11 cellular contexts compared by ENCODE assay signal in the genomic region with DNA sequence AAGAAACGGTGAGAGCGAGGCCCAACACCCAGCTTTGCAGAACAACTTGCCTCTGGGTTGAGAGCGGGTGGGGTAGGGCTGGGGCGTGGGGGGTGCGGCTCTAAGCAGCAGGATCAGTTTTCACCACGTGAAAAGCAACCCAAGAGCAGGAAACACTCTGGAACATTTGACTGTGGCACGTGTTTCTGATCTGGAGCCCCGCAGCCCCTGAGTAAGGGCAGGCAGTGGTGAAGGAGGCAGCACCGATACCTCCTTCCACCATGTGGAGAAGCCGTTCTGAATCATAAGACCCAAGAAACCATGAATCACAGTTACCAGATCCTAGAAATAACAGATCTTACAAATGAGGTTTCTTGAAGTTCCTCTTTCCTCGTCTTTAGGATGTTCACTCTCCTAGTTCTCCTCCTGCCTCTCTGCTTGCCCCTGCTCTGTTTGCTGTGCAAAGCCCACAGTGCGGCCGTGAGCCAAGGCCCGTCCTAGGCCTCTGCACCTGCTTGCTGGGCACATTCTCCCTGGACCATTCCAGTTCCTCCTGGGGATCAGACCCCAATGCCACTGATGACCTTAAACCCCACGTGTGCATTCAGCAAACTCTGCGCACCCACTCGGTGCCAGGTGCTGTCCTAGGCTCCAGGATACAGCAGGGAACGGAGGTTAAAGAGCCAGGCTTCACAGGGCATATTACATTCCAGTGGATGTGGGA. TPM values are rescaled to one million over a fixed set of nuclear protein-coding genes. Genes with fewer than 3 reads are reported as not detected.
A peak's percentile ranks its signal among the peaks of the same experiment; 100 is the strongest.
DNase-seq lines count a peak whose midpoint lies in the region; ATAC-seq, FAIRE-seq and TF ChIP-seq lines count a peak whose summit lies in the region.
"Had no signal": no experiment of that assay in that cellular context is flagged by ENCODE, and none has a peak within 500 bp of the region (broad histone marks: within the 10 kb centered on the region; RNA-seq: fewer than 3 reads in every experiment).

No MANE protein-coding gene starts in this region.

- H3K56ac ChIP-seq in H1 (replicated peaks; ENCODE audit: insufficient read length, low read depth, low read length) = no peak overlapping the region

- H3K79me2 ChIP-seq in H1 (ENCODE audit: control insufficient read depth in 1 of 2, insufficient read depth in 2 of 2, low read length in 2 of 2) = no peaks in the 10 kb centered on the region

- no peak overlapping the region for H3K4me3 ChIP-seq in H1 (ENCODE audit: extremely low read depth in 1 of 4, insufficient read depth in 2 of 4, low read depth in 3 of 4, low read length in 4 of 4)
- H3K4me3 ChIP-seq: SK-N-MC had no signal

- no peak overlapping the region for H3K4me2 ChIP-seq in H1 (ENCODE audit: insufficient read depth in 1 of 2, low read depth in 2 of 2, low read length in 2 of 2)
- H3K4me2 ChIP-seq: KMS-11 had no signal

- no peak for ATAC-seq in GM21619 (IDR thresholded peaks at IDR 0.05; ENCODE audit: unreplicated experiment)

- H3K14ac ChIP-seq in H1 (ENCODE audit: insufficient read length) = no peak overlapping the region

- H4K91ac ChIP-seq in H1 (replicated peaks; ENCODE audit: insufficient read length, low read length) = no peak overlapping the region

- H3K27ac ChIP-seq in H1 (ENCODE audit: low read depth, low read length) = no peak overlapping the region
- H3K27ac ChIP-seq: KMS-11, SK-N-MC had no signal

- no peak overlapping the region for H3K23ac ChIP-seq in H1 (ENCODE audit: insufficient read length)

- H2BK12ac ChIP-seq in H1 (ENCODE audit: low read depth, low read length) = peak overlapping the region; percentile 44; the same call in 1 of the 2 replicates

- H4K8ac ChIP-seq in H1 (ENCODE audit: extremely low read depth, insufficient read depth, low read length) = no peak overlapping the region

- H3K4me1 ChIP-seq in H1 (replicated peaks in 1 of 4; ENCODE audit: control insufficient read depth in 3 of 4, insufficient read depth in 4 of 4, low read length in 3 of 4) = peaks cover 0 to 7% (median under 1%) of the 10 kb centered on the region in 4 experiments; a peak in 2 of 7 replicates

- no peak for TF ChIP-seq RAD21 in H1 (IDR thresholded peaks at IDR 0.05 in 1 of 2, conservative IDR thresholded peaks at IDR 0.05 in 1 of 2; ENCODE audit: low read depth in 2 of 2, low read length in 2 of 2)

- H3K79me1 ChIP-seq in H1 (ENCODE audit: low read depth, low read length) = no peaks in the 10 kb centered on the region

- TF ChIP-seq EP300 in H1 (IDR thresholded peaks at IDR 0.05; ENCODE audit: borderline replicate concordance in 1 of 2, low read depth in 2 of 2, low read length in 2 of 2) = no peak

- CTCF ChIA-PET in H1 (lab: Charles Lee; ENCODE audit: partially characterized antibody) = interaction anchor here (0.6 to 2.9 kb wide), 4 partner anchors 10 to 226 kb away, joined by 3 to 11 read pairs (median 6); no protein-coding TSS in a partner anchor

- H4K20me1 ChIP-seq in H1 (replicated peaks in 1 of 2; ENCODE audit: control insufficient read depth in 1 of 2, insufficient read depth in 2 of 2, low read length in 2 of 2) = no peaks in the 10 kb centered on the region

- no peaks in the 10 kb centered on the region for H3K23me2 ChIP-seq in H1 (ENCODE audit: low read depth, low read length)

- peaks cover 0 to 4% of the 10 kb centered on the region in 2 experiments; a peak in 2 of 4 replicates for H3K9me3 ChIP-seq in H1 (ENCODE audit: insufficient read depth in 2 of 2, low read depth in 1 of 2, low read length in 1 of 2)

- H4K5ac ChIP-seq in H1 (ENCODE audit: insufficient read length, low read depth, low read length) = no peak overlapping the region

- H2AK5ac ChIP-seq in H1 (ENCODE audit: low read depth, low read length) = no peak overlapping the region

- no peak for FAIRE-seq in H1 (lab: Jason Lieb, UNC)

- no peak for TF ChIP-seq POLR2A in H1 (IDR thresholded peaks at IDR 0.05; ENCODE audit: control extremely low read depth in 1 of 2, low read depth in 2 of 2, low read length in 2 of 2)

- H3K9ac ChIP-seq in H1 (replicated peaks in 1 of 4; ENCODE audit: extremely low read depth in 1 of 4, low read depth in 3 of 4, low read length in 3 of 4) = no peak overlapping the region
- H3K9ac ChIP-seq: KMS-11 had no signal

- H3K4ac ChIP-seq in H1 (replicated peaks; ENCODE audit: insufficient read length, low read depth, low read length) = no peak overlapping the region

- 85% methylated on average over 16 of the region's 18 CpGs; no CpG with 5 or more reads in 1 of the 2 experiments for WGBS in H1 (ENCODE audit: extremely low coverage in 1 of 2, insufficient coverage in 1 of 2, insufficient read length in 1 of 2, insufficient replicate concordance in 2 of 2, low coverage in 1 of 2, low lambda C conversion rate in 2 of 2, missing lambda C conversion rate in 1 of 2), 2 experiments

- no peak overlapping the region for H2AFZ ChIP-seq in H1 (ENCODE audit: low read length)

- POLR2A ChIA-PET in H1 (lab: Charles Lee; ENCODE audit: partially characterized antibody) = no interaction called here

- H2BK20ac ChIP-seq in H1 (ENCODE audit: low read length) = no peak overlapping the region

- H2BK15ac ChIP-seq in H1 (ENCODE audit: low read length) = 0 out of 2 replicates have a peak overlapping the region, but pooled peaks have one; percentile 5

- H3K27me3 ChIP-seq in H1 (replicated peaks in 1 of 4; ENCODE audit: control insufficient read depth in 3 of 4, extremely low read depth in 1 of 4, insufficient read depth in 3 of 4, low read length in 3 of 4) = peaks cover 0 to 3% (median 0%) of the 10 kb centered on the region in 4 experiments; a peak in 1 of 7 replicates

- peak; percentile 18 for DNase-seq in GDM1 (lab: John Stamatoyannopoulos, UW)
- DNase-seq in NOMO-1 treated with dmso at 0.1 percent for 144 hours (lab: John Stamatoyannopoulos, UW; ENCODE audit: unreplicated experiment) = peak; percentile 60
- no peak for DNase-seq in H1 (ENCODE audit: low read depth in 1 of 2, low spot score in 2 of 2)
- DNase-seq in stimulated activated CD4-positive, alpha-beta T cell treated with anti-CD3 and anti-CD28 coated beads, Interleukin-12 subunit alpha, Interleukin-12 subunit beta, amount 100 ng/mL, for 4 hours = peak; percentile 6
- DNase-seq in LoVo (ENCODE audit: low spot score) = no peak
- DNase-seq in amniotic stem cell (lab: John Stamatoyannopoulos, UW) = no peak
- DNase-seq in NCI-H187 treated with DMSO at 0.1 percent for 48 hours (lab: John Stamatoyannopoulos, UW) = no peak
- DNase-seq: hypothalamus had no signal

- H2BK120ac ChIP-seq in H1 (replicated peaks; ENCODE audit: low read depth, low read length) = no peak overlapping the region

- H2BK5ac ChIP-seq in H1 (ENCODE audit: low read depth, low read length) = 0 out of 2 replicates have a peak overlapping the region, but pooled peaks have one; percentile 24

- no peak for TF ChIP-seq CTCF in H1 (IDR thresholded peaks at IDR 0.05; ENCODE audit: control extremely low read depth in 1 of 3, insufficient read depth in 1 of 3, low read depth in 1 of 3, low read length in 3 of 3)

- H3K36me3 ChIP-seq in H1 (ENCODE audit: control insufficient read depth in 2 of 4, insufficient read depth in 4 of 4, low read length in 3 of 4) = no peaks in the 10 kb centered on the region

- no peak overlapping the region for H3K18ac ChIP-seq in H1 (ENCODE audit: extremely low read depth, low read length)

TF ChIP-seq in H1, 55 proteins besides CTCF, POLR2A, EP300 and RAD21:
- TF ChIP-seq SRF (IDR thresholded peaks at IDR 0.05; ENCODE audit: low read depth, low read length) (no peak), KDM1A (IDR thresholded peaks at IDR 0.05; ENCODE audit: borderline replicate concordance, low read length) (no peak), CBX5 (IDR thresholded peaks at IDR 0.05; ENCODE audit: low read depth, low read length) (no peak), GABPA (IDR thresholded peaks at IDR 0.05; ENCODE audit: borderline replicate concordance, insufficient read depth, low read length) (no peak), SUZ12 (IDR thresholded peaks at IDR 0.05; ENCODE audit: low read length) (no peak), CREB1 (IDR thresholded peaks at IDR 0.05) (no peak), SIX5 (IDR thresholded peaks at IDR 0.05; ENCODE audit: low read depth, low read length) (no peak), ZNF274 (IDR thresholded peaks at IDR 0.05; ENCODE audit: borderline replicate concordance, extremely low read depth, low read length) (no peak), SAP30 (IDR thresholded peaks at IDR 0.05; ENCODE audit: insufficient read depth, insufficient replicate concordance, low read length) (no peak), YY1 (IDR thresholded peaks at IDR 0.05; ENCODE audit: low read depth, low read length) (no peak), KDM5A (IDR thresholded peaks at IDR 0.05; ENCODE audit: low read length) (no peak), NANOG (IDR thresholded peaks at IDR 0.05; ENCODE audit: insufficient read depth, low read depth, low read length, poor library complexity, severe bottlenecking) (no peak)

RNA-seq across cellular contexts. Expression of a gene that starts 31.9 kb away (rescaled TPM):
- not detected in 2 replicates for total RNA-seq in H1 (2021; fragmentation: NEBNext Ultra II Directional; extraction: Animal tissue kit (Norgen Biotek cat#: 25700))
- 0.03 TPM in 1 of 2 replicates, not detected in the other for polyA plus RNA-seq in H1 (2011; rRNA removed)
- not detected for polyA plus RNA-seq in H1 (2011; cell fraction: cytosol; rRNA removed)
- polyA plus RNA-seq in H1 (2011; cell fraction: nucleus; rRNA removed) = 0.10 TPM
- polyA plus RNA-seq in H1 (2012, experiment 1 of 2) = not detected in 4 replicates
- polyA plus RNA-seq in H1 (2012, experiment 2 of 2) = not detected
- polyA plus RNA-seq in H1 (2013, experiment 1 of 2) = not detected
- polyA plus RNA-seq in H1 (2013, experiment 2 of 2) = not detected
- not detected in 2 replicates for polyA minus RNA-seq in H1 (2011; rRNA and poly(A)+ RNA removed)
- polyA minus RNA-seq in H1 (2011; cell fraction: cytosol; rRNA and poly(A)+ RNA removed) = not detected
- polyA minus RNA-seq in H1 (2011; cell fraction: nucleus; rRNA and poly(A)+ RNA removed) = not detected

RNA-seq across cellular contexts. Expression of a gene that starts 48.5 kb away (rescaled TPM):
- total RNA-seq in H1 (2021; fragmentation: NEBNext Ultra II Directional; extraction: Animal tissue kit (Norgen Biotek cat#: 25700)) = 0.11 and 0.17 TPM in 2 replicates
- polyA plus RNA-seq in H1 (2011; rRNA removed) = 0.17 and 0.63 TPM in 2 replicates
- polyA plus RNA-seq in H1 (2011; cell fraction: cytosol; rRNA removed) = 0.50 TPM
- polyA plus RNA-seq in H1 (2011; cell fraction: nucleus; rRNA removed) = 0.91 TPM
- 0.17 to 0.42 TPM (median 0.31 TPM) in 4 replicates for polyA plus RNA-seq in H1 (2012, experiment 1 of 2)
- 0.22 TPM for polyA plus RNA-seq in H1 (2012, experiment 2 of 2)
- 0.14 TPM for polyA plus RNA-seq in H1 (2013, experiment 1 of 2)
- polyA plus RNA-seq in H1 (2013, experiment 2 of 2) = 0.22 TPM
- 0.28 and 0.39 TPM in 2 replicates for polyA minus RNA-seq in H1 (2011; rRNA and poly(A)+ RNA removed)
- polyA minus RNA-seq in H1 (2011; cell fraction: cytosol; rRNA and poly(A)+ RNA removed) = 1.8 TPM
- polyA minus RNA-seq in H1 (2011; cell fraction: nucleus; rRNA and poly(A)+ RNA removed) = 0.30 TPM

Comparison
In these comparisons a context has a peak if more than half of its experiments do, and no peak if none do; other contexts are left out.
1. DNase-seq: peak in GDM1 (single experiment), NOMO-1 treated with dmso at 0.1 percent for 144 hours (single experiment) and stimulated activated CD4-positive, alpha-beta T cell treated with anti-CD3 and anti-CD28 coated beads, Interleukin-12 subunit alpha, Interleukin-12 subunit beta, amount 100 ng/mL, for 4 hours (single experiment); none in H1 (0 of 2), LoVo (single experiment), amniotic stem cell (single experiment) and NCI-H187 treated with DMSO at 0.1 percent for 48 hours (single experiment).